In genomic region chr10:70315276-70315675, GRCh38 we compare ENCODE assay signal across 29 cellular contexts. TPM values are rescaled to one million over a fixed set of nuclear protein-coding genes. Genes with fewer than 3 reads are reported as not detected.
"Had no signal": no experiment of that assay in that cellular context is flagged by ENCODE, and none has a peak within 500 bp of the region (broad histone marks: within the 10 kb centered on the region; RNA-seq: fewer than 3 reads in every experiment).

No MANE protein-coding gene starts in this region.

- H3K4me1 ChIP-seq: neural progenitor cell, parathyroid adenoma, psoas muscle, testis, tibial artery, transverse colon, upper lobe of right lung, uterus had no signal

- H3K27me3 Mint-ChIP-seq: progenitor cell of endocrine pancreas; stimulated activated memory B cell treated with anti-CD40 and anti-IgM and Interleukin-4, amounts not matched to agents 10 μg/mL and 1 μg/mL and 100 μg/mL, for 72 hours; stimulated activated naive CD8-positive, alpha-beta T cell treated with anti-CD3 and anti-CD28 coated beads, Interleukin-15, amount 100 ng/mL, for 72 hours; type B pancreatic cell had no signal

- H3K79me2 ChIP-seq: parathyroid adenoma had no signal

- H3K27ac Mint-ChIP-seq: natural killer cell; nephron; neural progenitor cell; progenitor cell of endocrine pancreas; stimulated activated memory B cell treated with anti-CD40 and anti-IgM and Interleukin-4, amounts not matched to agents 10 μg/mL and 1 μg/mL and 100 μg/mL, for 72 hours; type B pancreatic cell had no signal

- H3K4me2 ChIP-seq: neural progenitor cell, smooth muscle cell had no signal

- H3K9me3 ChIP-seq: ovary, psoas muscle, spleen, suprapubic skin, testis, tibial artery, transverse colon, upper lobe of right lung, uterus had no signal

- H3K27me3 ChIP-seq: neural progenitor cell, ovary, spleen, suprapubic skin, testis, tibial artery, transverse colon, upper lobe of right lung, uterus had no signal

- H3K27ac ChIP-seq: neural progenitor cell, ovary, parathyroid adenoma, psoas muscle, skin epidermis, spleen, suprapubic skin, testis, tibial artery, transverse colon, upper lobe of right lung, uterus had no signal

- H3K4me3 Mint-ChIP-seq: natural killer cell; nephron; neural progenitor cell; stimulated activated memory B cell treated with anti-CD40 and anti-IgM and Interleukin-4, amounts not matched to agents 10 μg/mL and 1 μg/mL and 100 μg/mL, for 72 hours; stimulated activated naive CD8-positive, alpha-beta T cell treated with anti-CD3 and anti-CD28 coated beads, Interleukin-15, amount 100 ng/mL, for 72 hours; type B pancreatic cell had no signal

- H3K36me3 Mint-ChIP-seq: natural killer cell; neural progenitor cell; stimulated activated memory B cell treated with anti-CD40 and anti-IgM and Interleukin-4, amounts not matched to agents 10 μg/mL and 1 μg/mL and 100 μg/mL, for 72 hours; type B pancreatic cell had no signal

- H2AFZ ChIP-seq: neural progenitor cell, parathyroid adenoma had no signal

- H3K9ac ChIP-seq: neural progenitor cell, parathyroid adenoma had no signal

- H3K4me3 ChIP-seq: neural progenitor cell, ovary, psoas muscle, skin epidermis, smooth muscle cell, spleen, suprapubic skin, testis, tibial artery, transverse colon, upper lobe of right lung, uterus had no signal

- H3K9me3 Mint-ChIP-seq: natural killer cell; nephron; neural progenitor cell; stimulated activated memory B cell treated with anti-CD40 and anti-IgM and Interleukin-4, amounts not matched to agents 10 μg/mL and 1 μg/mL and 100 μg/mL, for 72 hours; type B pancreatic cell had no signal

- DNase-seq: natural killer cell; occipital lobe; ovary; stimulated activated CD4-positive, alpha-beta T cell treated with anti-CD3 and anti-CD28 coated beads, Interleukin-12 subunit alpha, Interleukin-12 subunit beta, amount 100 ng/mL, for 4 hours; stimulated activated CD4-positive, alpha-beta T cell treated with anti-CD3 and anti-CD28 coated beads, Interleukin-1b, Interleukin-23, amount 100 ng/mL, for 48 hours; stimulated activated CD4-positive, alpha-beta T cell treated with anti-CD3 and anti-CD28 coated beads, Interleukin-4, amount 100 ng/mL, for 1 hour; stimulated activated CD4-positive, alpha-beta T cell treated with anti-CD3 and anti-CD28 coated beads, Interleukin-4, amount 100 ng/mL, for 4 hours; stimulated activated CD8-positive, alpha-beta memory T cell treated with anti-CD3 and anti-CD28 coated beads, Interleukin-4, amount 100 ng/mL, for 48 hours; stimulated activated naive CD4-positive, alpha-beta T cell; stimulated activated naive CD8-positive, alpha-beta T cell treated with anti-CD3 and anti-CD28 coated beads, Interleukin-15, amount 100 ng/mL, for 72 hours; stimulated activated naive CD8-positive, alpha-beta T cell treated with anti-CD3 and anti-CD28 coated beads, Interleukin-15, Interleukin-2, amounts not matched to agents 100 U/mL and 50 U/mL, for 24 hours; substantia nigra; testis; tibial artery; transverse colon; upper lobe of right lung; uterus had no signal

- H3K36me3 ChIP-seq: neural progenitor cell, ovary, spleen, suprapubic skin, tibial artery, transverse colon, upper lobe of right lung, uterus had no signal

- H3K4me1 Mint-ChIP-seq: natural killer cell; nephron; neural progenitor cell; stimulated activated naive CD8-positive, alpha-beta T cell treated with anti-CD3 and anti-CD28 coated beads, Interleukin-15, amount 100 ng/mL, for 72 hours had no signal

RNA-seq across cellular contexts. Expression of gene NPFFR1, which starts 31.5 kb away (rescaled TPM):
- total RNA-seq: osteoblast, progenitor cell of endocrine pancreas, psoas muscle had no signal
